8 cellular contexts compared by ENCODE assay signal in genomic region chrX:71366674-71367256, GRCh38. TPM values are rescaled to one million over a fixed set of nuclear protein-coding genes. Genes with fewer than 3 reads are reported as not detected.
DNase-seq lines count a peak whose midpoint lies in the region; ATAC-seq and TF ChIP-seq lines count a peak whose summit lies in the region.

No MANE protein-coding gene starts in this region.

- peak overlapping the region; percentile 63 to 90 (median 80) for H3K27ac ChIP-seq in body of pancreas

- DNase-seq in GM10248 (ENCODE audit: extremely low spot score) (peak; percentile 22), SW480 (ENCODE audit: low spot score) (peak; percentile 27), body of pancreas (peak; percentile 6 to 15 (median 15)), iPS-NIHi7 (ENCODE audit: extremely low spot score) (peak; percentile 17), GM19240 (ENCODE audit: insufficient read length, low spot score) (no peak), occipital lobe (lab: John Stamatoyannopoulos, UW) (no peak)
- peak; percentile 25 for DNase-seq in stimulated activated CD4-positive, alpha-beta T cell treated with anti-CD3 and anti-CD28 coated beads, Interleukin-12 subunit alpha, Interleukin-12 subunit beta, amount 100 ng/mL, for 4 hours

- ATAC-seq in HG02870 (IDR thresholded peaks at IDR 0.05; ENCODE audit: unreplicated experiment) (peak; percentile 8), body of pancreas (no peak)

- 0% methylated on average over 12 to 30 of the region's 36 CpGs for WGBS in body of pancreas, 2 donors

- H3K4me3 ChIP-seq in body of pancreas = peak overlapping the region; percentile 15 to 56

- POLR2A ChIA-PET in GM10248 (lab: Yijun Ruan, JAX) = interaction anchor here (0.6 to 1.4 kb wide), 9 partner anchors 60 to 368 kb away, joined by 3 to 12 read pairs (median 5); partner anchors contain the start of gene NONO

- intact Hi-C loops in body of pancreas (cut with DNase I) = no loop called here

- TF ChIP-seq CTCF in GM10248 (IDR thresholded peaks at IDR 0.05; ENCODE audit: control extremely low read depth, extremely low read depth, low read depth, missing control alignments) (no peak), body of pancreas (IDR thresholded peaks at IDR 0.05) (no peak)

- H3K36me3 ChIP-seq in body of pancreas (replicated peaks in 1 of 2; ENCODE audit: insufficient read depth in 1 of 2, low read depth in 2 of 2) = no peaks in the 10 kb centered on the region

- H3K9me3 ChIP-seq in body of pancreas = no peaks in the 10 kb centered on the region

- CTCF ChIA-PET in GM10248 (lab: Yijun Ruan, JAX) = no interaction called here

- TF ChIP-seq POLR2A in body of pancreas (IDR thresholded peaks at IDR 0.05) = no peak

- no peaks in the 10 kb centered on the region for H3K27me3 ChIP-seq in body of pancreas

- peaks cover 18% of the 10 kb centered on the region for H3K4me1 ChIP-seq in body of pancreas

RNA-seq across cellular contexts. Expression of gene TAF1, which starts 0.6 kb away (rescaled TPM):
- total RNA-seq in body of pancreas = 10 to 100 TPM; 24.4 to 38.9 TPM
- 56.9 TPM for total RNA-seq in occipital lobe

Comparison
In these comparisons a context has a peak if more than half of its experiments do, and no peak if none do; other contexts are left out.
1. DNase-seq: peak in GM10248 (single experiment), SW480 (single experiment), body of pancreas (4 of 4), iPS-NIHi7 (single experiment) and stimulated activated CD4-positive, alpha-beta T cell treated with anti-CD3 and anti-CD28 coated beads, Interleukin-12 subunit alpha, Interleukin-12 subunit beta, amount 100 ng/mL, for 4 hours (single experiment); none in GM19240 (single experiment) and occipital lobe (single experiment).